ENCODE assay signal across 12 cellular contexts in genomic region chr17:3959921-3960601, GRCh38. TPM values are rescaled to one million over a fixed set of nuclear protein-coding genes. Genes with fewer than 3 reads are reported as not detected.
DNase-seq lines count a peak whose midpoint lies in the region; ATAC-seq and TF ChIP-seq lines count a peak whose summit lies in the region.
"Had no signal": no experiment of that assay in that cellular context is flagged by ENCODE, and none has a peak within 500 bp of the region (broad histone marks: within the 10 kb centered on the region; RNA-seq: fewer than 3 reads in every experiment).

No MANE protein-coding gene starts in this region.

- H3K4me1 Mint-ChIP-seq in activated T-helper 1 cell treated with anti-CD3 and anti-CD28 coated beads, Interleukin-12 subunit alpha, Interleukin-12 subunit beta, Interleukin-2, Interleukin-4 antibody, amounts not matched to agents 30 ng/mL and 10 ng/mL and 1 ng/mL, durations not matched to agents 14 hours and 24 hours and 36 hours (ENCODE audit: low read depth) = peaks cover 58% of the 10 kb centered on the region
- H3K4me1 Mint-ChIP-seq in naive B cell = peaks cover 68 to 83% (median 82%) of the 10 kb centered on the region in 3 donors

- DNase-seq in NCI-H146 (lab: John Stamatoyannopoulos, UW) (peak; percentile 59), NCI-H146 treated with DMSO at 0.1 percent for 48 hours (lab: John Stamatoyannopoulos, UW; ENCODE audit: unreplicated experiment) (no peak), naive B cell (no peak), hippocampal formation (lab: John Stamatoyannopoulos, UW) (no peak), BE2C (no peak)
- no peak for DNase-seq in activated T-helper 1 cell treated with anti-CD3 and anti-CD28 coated beads, Interleukin-12 subunit alpha, Interleukin-12 subunit beta, Interleukin-2, Interleukin-4 antibody, amounts not matched to agents 30 ng/mL and 10 ng/mL and 1 ng/mL, durations not matched to agents 14 hours and 24 hours and 36 hours (ENCODE audit: low spot score)
- DNase-seq: activated T-cell treated with anti-CD3 and anti-CD28 coated beads, Interleukin-2, amount 50 U/mL, for 48 hours; central memory CD4-positive, alpha-beta T cell; H9; nephron progenitor cell had no signal

- H3K27ac ChIP-seq in DOHH2 (ENCODE audit: low read depth, low read length) = peak overlapping the region; percentile 99

- no peaks in the 10 kb centered on the region for H3K9me2 ChIP-seq in DOHH2 (replicated peaks; ENCODE audit: control insufficient read depth, low read length)

- H3K36me3 Mint-ChIP-seq in activated T-helper 1 cell treated with anti-CD3 and anti-CD28 coated beads, Interleukin-12 subunit alpha, Interleukin-12 subunit beta, Interleukin-2, Interleukin-4 antibody, amounts not matched to agents 30 ng/mL and 10 ng/mL and 1 ng/mL, durations not matched to agents 14 hours and 24 hours and 36 hours (ENCODE audit: low read depth) = peaks cover 12% of the 10 kb centered on the region
- peaks cover 0 to 16% of the 10 kb centered on the region in 2 donors for H3K36me3 Mint-ChIP-seq in naive B cell

- peaks cover 49% of the 10 kb centered on the region for H4K20me1 ChIP-seq in DOHH2 (ENCODE audit: control insufficient read depth, insufficient read depth, low read depth, low read length)

- no peaks in the 10 kb centered on the region for H3K27me3 Mint-ChIP-seq in activated T-helper 1 cell treated with anti-CD3 and anti-CD28 coated beads, Interleukin-12 subunit alpha, Interleukin-12 subunit beta, Interleukin-2, Interleukin-4 antibody, amounts not matched to agents 30 ng/mL and 10 ng/mL and 1 ng/mL, durations not matched to agents 14 hours and 24 hours and 36 hours (ENCODE audit: insufficient read depth)
- H3K27me3 Mint-ChIP-seq in naive B cell = no peaks in the 10 kb centered on the region

- peaks cover 77% of the 10 kb centered on the region for H3K36me3 ChIP-seq in DOHH2 (ENCODE audit: control insufficient read depth, low read length)
- H3K36me3 ChIP-seq in BE2C = no peaks in the 10 kb centered on the region

- H3K27ac Mint-ChIP-seq in activated T-helper 1 cell treated with anti-CD3 and anti-CD28 coated beads, Interleukin-12 subunit alpha, Interleukin-12 subunit beta, Interleukin-2, Interleukin-4 antibody, amounts not matched to agents 30 ng/mL and 10 ng/mL and 1 ng/mL, durations not matched to agents 14 hours and 24 hours and 36 hours = peak overlapping the region; percentile 68
- H3K27ac Mint-ChIP-seq in naive B cell = peak overlapping the region; percentile 57 to 99 (median 96)
- H3K27ac Mint-ChIP-seq: H9 had no signal

- no peaks in the 10 kb centered on the region for H3K27me3 ChIP-seq in DOHH2 (ENCODE audit: control insufficient read depth, low read length)
- H3K27me3 ChIP-seq in BE2C = peaks cover 28% of the 10 kb centered on the region

- peak overlapping the region; percentile 98 for H3K4me3 ChIP-seq in DOHH2 (ENCODE audit: low read length)
- no peak overlapping the region for H3K4me3 ChIP-seq in BE2C (ENCODE audit: low read depth, low read length)

- TF ChIP-seq CTCF in DOHH2 (IDR thresholded peaks at IDR 0.05; ENCODE audit: low read depth, low read length, poor library complexity, severe bottlenecking) = no peak
- TF ChIP-seq CTCF in BE2C (IDR thresholded peaks at IDR 0.05; ENCODE audit: low read depth, low read length) = no peak

- no peaks in the 10 kb centered on the region for H3K9me3 Mint-ChIP-seq in activated T-helper 1 cell treated with anti-CD3 and anti-CD28 coated beads, Interleukin-12 subunit alpha, Interleukin-12 subunit beta, Interleukin-2, Interleukin-4 antibody, amounts not matched to agents 30 ng/mL and 10 ng/mL and 1 ng/mL, durations not matched to agents 14 hours and 24 hours and 36 hours
- no peaks in the 10 kb centered on the region for H3K9me3 Mint-ChIP-seq in naive B cell
- H3K9me3 Mint-ChIP-seq: H9, nephron progenitor cell had no signal

- peaks cover 21% of the 10 kb centered on the region for H3F3A ChIP-seq in DOHH2 (ENCODE audit: control insufficient read depth, insufficient read depth)

- ATAC-seq in naive B cell (ENCODE audit: low read depth in 2 of 2) (no peak), GM19023 (IDR thresholded peaks at IDR 0.05; ENCODE audit: unreplicated experiment) (no peak)

- peak overlapping the region; percentile 100 for H3K4me2 ChIP-seq in DOHH2 (ENCODE audit: low read length)

- peak overlapping the region; percentile 64 for H3K4me3 Mint-ChIP-seq in activated T-helper 1 cell treated with anti-CD3 and anti-CD28 coated beads, Interleukin-12 subunit alpha, Interleukin-12 subunit beta, Interleukin-2, Interleukin-4 antibody, amounts not matched to agents 30 ng/mL and 10 ng/mL and 1 ng/mL, durations not matched to agents 14 hours and 24 hours and 36 hours
- peak overlapping the region; percentile 83 to 98 (median 94) for H3K4me3 Mint-ChIP-seq in naive B cell
- H3K4me3 Mint-ChIP-seq: H9, nephron progenitor cell had no signal

- peaks cover 88% of the 10 kb centered on the region for H3K79me2 ChIP-seq in DOHH2 (ENCODE audit: control insufficient read depth, low read length)

- H3K9me3 ChIP-seq in DOHH2 (ENCODE audit: control insufficient read depth, insufficient read depth, low read length) = no peaks in the 10 kb centered on the region
- H3K9me3 ChIP-seq in BE2C = no peaks in the 10 kb centered on the region

- H3K4me1 ChIP-seq in DOHH2 (ENCODE audit: control insufficient read depth, low read length) (peaks cover 57% of the 10 kb centered on the region), BE2C (no peaks in the 10 kb centered on the region)

- intact Hi-C loops in activated T-helper 1 cell treated with anti-CD3 and anti-CD28 coated beads, Interleukin-12 subunit alpha, Interleukin-12 subunit beta, Interleukin-2, Interleukin-4 antibody, amounts not matched to agents 30 ng/mL and 10 ng/mL and 1 ng/mL, durations not matched to agents 14 hours and 24 hours and 36 hours (cut with micrococcal nuclease) = loop anchor here (5.0 kb wide), 1 partner anchor 238 kb away; the partner anchor contains the start of gene HASPIN

RNA-seq across cellular contexts. Expression of gene ATP2A3, which starts 4.2 kb away (rescaled TPM):
- total RNA-seq in activated T-helper 1 cell treated with anti-CD3 and anti-CD28 coated beads, Interleukin-12 subunit alpha, Interleukin-12 subunit beta, Interleukin-2, Interleukin-4 antibody, amounts not matched to agents 30 ng/mL and 10 ng/mL and 1 ng/mL, durations not matched to agents 14 hours and 24 hours and 36 hours = 107 and 111 TPM in 2 replicates
- 100 to 1,000 TPM in 2 of 6 donors, 10 to 100 TPM in 4; 68.7 to 180 (median 94.2) TPM for polyA plus RNA-seq in naive B cell (ENCODE audit: low read depth in 6 of 6)
- 1.1 TPM for polyA plus RNA-seq in BE2C (2012; ENCODE audit: insufficient read depth, insufficient read length, low read depth)

RNA-seq across cellular contexts. Expression of gene P2RX1, which starts 43.8 kb away (rescaled TPM):
- 0.13 and 0.34 TPM in 2 replicates for total RNA-seq in activated T-helper 1 cell treated with anti-CD3 and anti-CD28 coated beads, Interleukin-12 subunit alpha, Interleukin-12 subunit beta, Interleukin-2, Interleukin-4 antibody, amounts not matched to agents 30 ng/mL and 10 ng/mL and 1 ng/mL, durations not matched to agents 14 hours and 24 hours and 36 hours
- 10 to 100 TPM in 5 of 6 donors, 1 to 10 TPM in 1; 2.3 to 20.2 (median 15.1) TPM for polyA plus RNA-seq in naive B cell (ENCODE audit: low read depth in 6 of 6)
- polyA plus RNA-seq in BE2C (2012; ENCODE audit: insufficient read depth, insufficient read length, low read depth) = 0.26 TPM
- total RNA-seq: H9 had no signal
